Comparison of ENCODE assay signal across 9 cellular contexts in the genomic region with DNA sequence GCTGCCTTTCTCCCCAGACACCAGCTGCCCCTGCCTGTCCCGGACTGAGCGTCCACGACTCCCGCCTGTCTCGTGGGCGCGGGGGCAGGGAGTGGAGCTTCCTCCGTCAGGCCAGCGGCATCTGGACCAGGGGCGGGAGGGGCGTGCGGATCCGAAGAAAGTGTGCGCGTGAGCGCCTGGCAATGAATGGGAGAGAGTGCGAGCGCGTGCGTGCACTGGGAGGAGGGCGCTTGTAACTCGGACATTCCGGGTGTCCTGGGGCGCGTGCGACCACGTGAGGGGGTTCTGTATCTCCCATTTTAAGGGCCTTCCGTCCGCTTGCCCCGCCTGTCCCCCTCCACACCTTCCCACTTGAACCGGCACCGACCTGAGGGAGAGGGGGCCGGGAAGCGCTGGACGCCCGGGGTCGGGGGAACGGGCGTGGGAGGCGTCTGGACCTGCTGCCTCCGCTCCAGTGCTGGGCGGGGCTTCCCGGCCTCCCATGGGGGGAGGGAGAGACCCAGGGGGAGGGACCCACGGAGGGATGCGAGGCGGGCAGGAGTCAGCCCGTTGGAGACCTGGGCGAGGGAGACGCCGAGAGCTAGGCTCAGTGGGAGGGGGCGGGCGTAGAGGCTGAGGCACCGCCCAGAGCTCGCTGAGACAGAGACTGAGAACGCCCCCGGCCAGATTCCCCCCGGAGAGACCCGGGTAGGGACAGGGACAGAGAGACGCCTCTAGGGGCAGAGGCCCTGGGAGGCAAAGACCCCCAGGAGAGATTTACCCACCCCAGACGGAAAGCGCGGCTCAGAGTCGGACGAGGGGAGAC. TPM values are rescaled to one million over a fixed set of nuclear protein-coding genes. Genes with fewer than 3 reads are reported as not detected.
DNase-seq lines count a peak whose midpoint lies in the region; ATAC-seq and TF ChIP-seq lines count a peak whose summit lies in the region.
"Had no signal": no experiment of that assay in that cellular context is flagged by ENCODE, and none has a peak within 500 bp of the region (broad histone marks: within the 10 kb centered on the region; RNA-seq: fewer than 3 reads in every experiment).

Gene KREMEN2, plus strand, starts transcription at position 665 of the 805 bp plus-strand sequence. CDS start 246 bp downstream, outside the sequence.

- TF ChIP-seq POLR2A in GM18505 (IDR thresholded peaks at IDR 0.05; ENCODE audit: borderline replicate concordance, extremely low read depth, insufficient read depth, insufficient read length) = peak; percentile 9

- H3K9me3 Mint-ChIP-seq in activated naive CD4-positive, alpha-beta T cell treated with anti-CD3 and anti-CD28 coated beads, Interleukin-2, amount 50 U/mL, for 72 hours = no peaks in the 10 kb centered on the region

- DNase-seq in BE2C = peak; percentile 96
- peak; percentile 93 for DNase-seq in NCI-H69 (lab: John Stamatoyannopoulos, UW)
- DNase-seq in activated naive CD4-positive, alpha-beta T cell treated with anti-CD3 and anti-CD28 coated beads, Interleukin-2, amount 50 U/mL, for 72 hours (ENCODE audit: low spot score in 2 of 2) = peak; percentile 56 to 62
- DNase-seq in left kidney (ENCODE audit: low read depth, low spot score) = peak; percentile 87
- no peak for DNase-seq in MV-4-11 (lab: John Stamatoyannopoulos, UW)
- DNase-seq in cerebellum (ENCODE audit: low spot score) = no peak

- H3K9me3 ChIP-seq in BE2C (no peaks in the 10 kb centered on the region), thymus (ENCODE audit: control insufficient read depth) (no peaks in the 10 kb centered on the region)

- no peak for ATAC-seq in GM18505 (IDR thresholded peaks at IDR 0.05; ENCODE audit: unreplicated experiment)
- peak in 1 of 2 donors; percentile 16 for ATAC-seq in activated naive CD4-positive, alpha-beta T cell treated with anti-CD3 and anti-CD28 coated beads, Interleukin-2, amount 50 U/mL, for 72 hours

- peaks cover 0 to 8% of the 10 kb centered on the region in 2 donors for H3K36me3 Mint-ChIP-seq in activated naive CD4-positive, alpha-beta T cell treated with anti-CD3 and anti-CD28 coated beads, Interleukin-2, amount 50 U/mL, for 72 hours

- no peak within 1 kb of the TSS for H3K27ac Mint-ChIP-seq in activated naive CD4-positive, alpha-beta T cell treated with anti-CD3 and anti-CD28 coated beads, Interleukin-2, amount 50 U/mL, for 72 hours

- 1% methylated on average over 64 of the region's 64 CpGs for WGBS in thymus

- no peaks in the 10 kb centered on the region for H3K36me3 ChIP-seq in BE2C
- no peaks in the 10 kb centered on the region for H3K36me3 ChIP-seq in thymus (ENCODE audit: control insufficient read depth, insufficient read depth)

- peak; percentile 35 for TF ChIP-seq CTCF in BE2C (IDR thresholded peaks at IDR 0.05; ENCODE audit: low read depth, low read length)

- H3K27ac ChIP-seq in thymus (ENCODE audit: low read depth) = no peak within 1 kb of the TSS

- no peaks in the 10 kb centered on the region; the same call in 1 of the 2 replicates for H3K27me3 ChIP-seq in BE2C
- H3K27me3 ChIP-seq in thymus (ENCODE audit: control insufficient read depth, insufficient read depth) = peaks cover 59% of the 10 kb centered on the region

- H3K4me3 ChIP-seq in BE2C (ENCODE audit: low read depth, low read length) (peak within 1 kb of the TSS; percentile 81), thymus (ENCODE audit: low read length) (peak within 1 kb of the TSS; percentile 37)

- H3K4me1 ChIP-seq in BE2C = no peaks in the 10 kb centered on the region
- peaks cover 40% of the 10 kb centered on the region for H3K4me1 ChIP-seq in thymus (ENCODE audit: control insufficient read depth, insufficient read depth, low read length)

RNA-seq across cellular contexts. Expression of gene KREMEN2, which starts in this region (rescaled TPM):
- 9.3 TPM for polyA plus RNA-seq in BE2C (2012; ENCODE audit: insufficient read depth, insufficient read length, low read depth)
- not detected for total RNA-seq in activated naive CD4-positive, alpha-beta T cell treated with anti-CD3 and anti-CD28 coated beads, Interleukin-2, amount 50 U/mL, for 72 hours
- polyA plus RNA-seq in thymus = 3.1 TPM
- not detected for total RNA-seq in cerebellum
- total RNA-seq: lung microvascular endothelial cell had no signal

Comparison
In these comparisons a context has a peak if more than half of its experiments do, and no peak if none do; other contexts are left out.
1. Peak in DNase-seq in activated naive CD4-positive, alpha-beta T cell treated with anti-CD3 and anti-CD28 coated beads, Interleukin-2, amount 50 U/mL, for 72 hours; RNA of the gene not detected or under 1 TPM.
2. DNase-seq: peak in BE2C (single experiment), NCI-H69 (single experiment) and left kidney (single experiment); none in MV-4-11 (single experiment) and cerebellum (single experiment).